24 cellular contexts compared by ENCODE assay signal in genomic region chr12:15334225-15334624, GRCh38. TPM values are rescaled to one million over a fixed set of nuclear protein-coding genes. Genes with fewer than 3 reads are reported as not detected.
A peak's percentile ranks its signal among the peaks of the same experiment; 100 is the strongest.
DNase-seq lines count a peak whose midpoint lies in the region; ATAC-seq, FAIRE-seq and TF ChIP-seq lines count a peak whose summit lies in the region.
"Had no signal": no experiment of that assay in that cellular context is flagged by ENCODE, and none has a peak within 500 bp of the region (broad histone marks: within the 10 kb centered on the region; RNA-seq: fewer than 3 reads in every experiment).

No MANE protein-coding gene starts in this region.

- H3K27me3 ChIP-seq in bronchial epithelial cell (ENCODE audit: control insufficient read depth, insufficient read depth, low read length): no peaks in the 10 kb centered on the region
- H3K27me3 ChIP-seq: BE2C had no signal

- no peaks in the 10 kb centered on the region for H3K4me1 Mint-ChIP-seq in activated naive CD4-positive, alpha-beta T cell treated with anti-CD3 and anti-CD28 coated beads for 36 hours (ENCODE audit: low read depth)
- H3K4me1 Mint-ChIP-seq: CD4-positive, CD25-positive, alpha-beta regulatory T cell; CD8-positive, alpha-beta memory T cell had no signal

- H3K36me3 Mint-ChIP-seq in activated naive CD4-positive, alpha-beta T cell treated with anti-CD3 and anti-CD28 coated beads for 36 hours (ENCODE audit: low read depth): no peaks in the 10 kb centered on the region
- H3K36me3 Mint-ChIP-seq: CD4-positive, CD25-positive, alpha-beta regulatory T cell; CD8-positive, alpha-beta memory T cell had no signal

- H3K9me3 Mint-ChIP-seq in activated naive CD4-positive, alpha-beta T cell treated with anti-CD3 and anti-CD28 coated beads for 36 hours: no peaks in the 10 kb centered on the region
- H3K9me3 Mint-ChIP-seq: CD8-positive, alpha-beta memory T cell had no signal

- no peak for FAIRE-seq in bronchial epithelial cell (lab: Jason Lieb, UNC)
- FAIRE-seq: G401.6, GM12891, GM19239 had no signal

- DNase-seq in ELR (ENCODE audit: low read depth) (peak; percentile 7), amniotic epithelial cell (ENCODE audit: low read depth) (peak; percentile 6), bronchial epithelial cell (ENCODE audit: low read depth) (peak; percentile 43), skeletal muscle cell (ENCODE audit: low read depth) (peak; percentile 4), hippocampal formation (lab: John Stamatoyannopoulos, UW) (no peak)
- no peak for DNase-seq in activated naive CD4-positive, alpha-beta T cell treated with anti-CD3 and anti-CD28 coated beads for 36 hours
- DNase-seq: ACHN; BE2C; C1 segment of cervical spinal cord; CD4-positive, CD25-positive, alpha-beta regulatory T cell; CD8-positive, alpha-beta memory T cell; COR-L47; DMS 273 treated with DMSO at 0.1 percent for 48 hours; DMS53; DND-41; EL; GM23248 had no signal

- intact Hi-C loops in activated naive CD4-positive, alpha-beta T cell treated with anti-CD3 and anti-CD28 coated beads for 36 hours (cut with micrococcal nuclease): no loop called here

- no peak overlapping the region for H3K4me3 ChIP-seq in bronchial epithelial cell (ENCODE audit: low read depth, low read length)
- no peak overlapping the region for H3K4me3 ChIP-seq in skeletal muscle cell (ENCODE audit: low read depth, low read length)
- H3K4me3 ChIP-seq: GM23248, HAP-1 had no signal

- H3K27me3 Mint-ChIP-seq in activated naive CD4-positive, alpha-beta T cell treated with anti-CD3 and anti-CD28 coated beads for 36 hours (ENCODE audit: low read depth): peaks cover 6% of the 10 kb centered on the region

- ATAC-seq in GM21360 (IDR thresholded peaks at IDR 0.05; ENCODE audit: unreplicated experiment): no peak

- no peaks in the 10 kb centered on the region for H3K36me3 ChIP-seq in bronchial epithelial cell (ENCODE audit: control insufficient read depth, insufficient read depth, low read length)
- H3K36me3 ChIP-seq: BE2C, HAP-1 had no signal

- H3K4me3 Mint-ChIP-seq in activated naive CD4-positive, alpha-beta T cell treated with anti-CD3 and anti-CD28 coated beads for 36 hours: no peak overlapping the region
- H3K4me3 Mint-ChIP-seq: CD4-positive, CD25-positive, alpha-beta regulatory T cell; CD8-positive, alpha-beta memory T cell had no signal

- no peak overlapping the region for H3K27ac Mint-ChIP-seq in activated naive CD4-positive, alpha-beta T cell treated with anti-CD3 and anti-CD28 coated beads for 36 hours
- H3K27ac Mint-ChIP-seq: CD4-positive, CD25-positive, alpha-beta regulatory T cell; CD8-positive, alpha-beta memory T cell had no signal

- no peak for TF ChIP-seq CTCF in bronchial epithelial cell (IDR thresholded peaks at IDR 0.05; ENCODE audit: insufficient read depth, low read length, severe bottlenecking)

- CTCF ChIA-PET in activated naive CD4-positive, alpha-beta T cell treated with anti-CD3 and anti-CD28 coated beads for 36 hours (lab: Charles Lee): no interaction called here

RNA-seq across cellular contexts. Expression of gene PTPRO, which starts 11.9 kb away (rescaled TPM):
- under 0.01 TPM in 1 of 2 replicates, not detected in the other for total RNA-seq in bronchial epithelial cell
- under 1 TPM; 0.17 to 0.25 TPM for total RNA-seq in activated naive CD4-positive, alpha-beta T cell treated with anti-CD3 and anti-CD28 coated beads for 36 hours
- total RNA-seq: A172, HT1080 had no signal

Comparison
In these comparisons a context has a peak if more than half of its experiments do, and no peak if none do; other contexts are left out.
1. DNase-seq: peak in ELR (single experiment), amniotic epithelial cell (single experiment), bronchial epithelial cell (single experiment) and skeletal muscle cell (single experiment); none in activated naive CD4-positive, alpha-beta T cell treated with anti-CD3 and anti-CD28 coated beads for 36 hours (single experiment) and hippocampal formation (0 of 2).